ENCODE assay signal across 10 cellular contexts in genomic region chr2:68762665-68763064, GRCh38. TPM values are rescaled to one million over a fixed set of nuclear protein-coding genes. Genes with fewer than 3 reads are reported as not detected.
DNase-seq lines count a peak whose midpoint lies in the region; ATAC-seq and TF ChIP-seq lines count a peak whose summit lies in the region.
"Had no signal": no experiment of that assay in that cellular context is flagged by ENCODE, and none has a peak within 500 bp of the region (broad histone marks: within the 10 kb centered on the region; RNA-seq: fewer than 3 reads in every experiment).

No MANE protein-coding gene starts in this region.

- TF ChIP-seq CTCF in cardiac muscle cell (IDR thresholded peaks at IDR 0.05; ENCODE audit: low read depth, low read length), result no peak
- TF ChIP-seq CTCF in choroid plexus epithelial cell (conservative IDR thresholded peaks at IDR 0.05; ENCODE audit: low read depth, low read length), result no peak

- in situ Hi-C loops in KBM-7 (cut with MboI; ENCODE audit: low pct_unique_long_range_greater_than_20kb, low sequenced_read_pairs), result no loop called here

- H3K27me3 ChIP-seq in cardiac muscle cell (no peaks in the 10 kb centered on the region), thymus (ENCODE audit: control insufficient read depth, insufficient read depth) (no peaks in the 10 kb centered on the region)

- ATAC-seq in left ventricle myocardium superior, result no peak

- no peaks in the 10 kb centered on the region for H3K9me3 ChIP-seq in cardiac muscle cell (ENCODE audit: low read depth)
- no peaks in the 10 kb centered on the region for H3K9me3 ChIP-seq in thymus (ENCODE audit: control insufficient read depth)

- H3K4me1 ChIP-seq in cardiac muscle cell (ENCODE audit: low read depth) (peaks cover 50% of the 10 kb centered on the region), thymus (ENCODE audit: control insufficient read depth, insufficient read depth, low read length) (peaks cover 34% of the 10 kb centered on the region)

- H3K27ac ChIP-seq in cardiac muscle cell (no peak overlapping the region), thymus (ENCODE audit: low read depth) (peak overlapping the region; percentile 75)

- intact Hi-C loops in left ventricle myocardium superior (cut with micrococcal nuclease), result no loop called here

- H3K4me3 ChIP-seq in cardiac muscle cell (no peak overlapping the region), choroid plexus epithelial cell (ENCODE audit: low read depth, low read length) (no peak overlapping the region), thymus (ENCODE audit: low read length) (no peak overlapping the region)

- DNase-seq in cardiac muscle cell (ENCODE audit: low read depth in 1 of 2, low spot score in 1 of 2), result peak; percentile 46 to 79
- DNase-seq in left ventricle myocardium superior, result no peak
- peak; percentile 64 for DNase-seq in KBM-7
- DNase-seq in choroid plexus epithelial cell (ENCODE audit: low read depth), result peak; percentile 87
- no peak for DNase-seq in SW480 (ENCODE audit: low spot score)
- DNase-seq in NCI-H510A treated with DMSO at 0.1 percent for 48 hours (lab: John Stamatoyannopoulos, UW), result no peak
- no peak for DNase-seq in SIG-M5 treated with dmso at 0.1 percent for 504 hours (lab: John Stamatoyannopoulos, UW; ENCODE audit: unreplicated experiment)
- DNase-seq: COR-L47 had no signal

- no peaks in the 10 kb centered on the region for H3K36me3 ChIP-seq in cardiac muscle cell
- H3K36me3 ChIP-seq in thymus (ENCODE audit: control insufficient read depth, insufficient read depth), result no peaks in the 10 kb centered on the region

RNA-seq across cellular contexts. Expression of gene ARHGAP25, which starts 28.1 kb away (rescaled TPM):
- total RNA-seq in cardiac muscle cell (3.0 and 7.7 TPM in 2 replicates), left ventricle myocardium superior (5.4 TPM)
- polyA plus RNA-seq in cardiac muscle cell (3.9 and 7.8 TPM in 2 replicates), thymus (31.7 TPM)
- total RNA-seq: HT1080 had no signal

Comparison
In these comparisons a context has a peak if more than half of its experiments do, and no peak if none do; other contexts are left out.
1. DNase-seq: peak in cardiac muscle cell (2 of 2), KBM-7 (single experiment) and choroid plexus epithelial cell (single experiment); none in left ventricle myocardium superior (single experiment), SW480 (single experiment), NCI-H510A treated with DMSO at 0.1 percent for 48 hours (single experiment) and SIG-M5 treated with dmso at 0.1 percent for 504 hours (single experiment).